ENCODE assay signal across 18 cellular contexts in genomic region chr5:169860585-169860984, GRCh38.
DNase-seq lines count a peak whose midpoint lies in the region; ATAC-seq and TF ChIP-seq lines count a peak whose summit lies in the region.
"Had no signal": no experiment of that assay in that cellular context is flagged by ENCODE, and none has a peak within 500 bp of the region (broad histone marks: within the 10 kb centered on the region; RNA-seq: fewer than 3 reads in every experiment).

No MANE protein-coding gene starts in this region.

- no peak overlapping the region for H3K4me3 Mint-ChIP-seq in activated T-cell treated with anti-CD3 and anti-CD28 coated beads, Interleukin-2, amount 50 U/mL, for 24 hours
- no peak overlapping the region for H3K4me3 Mint-ChIP-seq in activated B cell treated with CpG ODN at 0.5 μM for 24 hours
- no peak overlapping the region for H3K4me3 Mint-ChIP-seq in stimulated activated effector memory CD8-positive, alpha-beta T cell treated with anti-CD3 and anti-CD28 coated beads, Interleukin-12 subunit alpha, Interleukin-12 subunit beta, amount 100 ng/mL, for 72 hours
- H3K4me3 Mint-ChIP-seq: CD14-positive monocyte, H9 had no signal

- peaks cover 43% of the 10 kb centered on the region for H3K4me1 Mint-ChIP-seq in activated T-cell treated with anti-CD3 and anti-CD28 coated beads, Interleukin-2, amount 50 U/mL, for 24 hours (ENCODE audit: low read depth)
- peaks cover 11% of the 10 kb centered on the region for H3K4me1 Mint-ChIP-seq in activated B cell treated with CpG ODN at 0.5 μM for 24 hours
- peaks cover 44% of the 10 kb centered on the region for H3K4me1 Mint-ChIP-seq in stimulated activated effector memory CD8-positive, alpha-beta T cell treated with anti-CD3 and anti-CD28 coated beads, Interleukin-12 subunit alpha, Interleukin-12 subunit beta, amount 100 ng/mL, for 72 hours
- H3K4me1 Mint-ChIP-seq: H9 had no signal

- H3K36me3 Mint-ChIP-seq in activated T-cell treated with anti-CD3 and anti-CD28 coated beads, Interleukin-2, amount 50 U/mL, for 24 hours (ENCODE audit: low read depth), result peaks cover 74% of the 10 kb centered on the region
- H3K36me3 Mint-ChIP-seq in activated B cell treated with CpG ODN at 0.5 μM for 24 hours (ENCODE audit: low read depth), result peaks cover 71% of the 10 kb centered on the region
- H3K36me3 Mint-ChIP-seq in stimulated activated effector memory CD8-positive, alpha-beta T cell treated with anti-CD3 and anti-CD28 coated beads, Interleukin-12 subunit alpha, Interleukin-12 subunit beta, amount 100 ng/mL, for 72 hours, result peaks cover 26% of the 10 kb centered on the region

- no peak for DNase-seq in activated T-cell treated with anti-CD3 and anti-CD28 coated beads, Interleukin-2, amount 50 U/mL, for 24 hours
- DNase-seq in activated T-cell treated with anti-CD3 and anti-CD28 coated beads for 4 hours (no peak), activated B cell treated with CpG ODN at 0.5 μM for 24 hours (no peak), AG08396 (ENCODE audit: low spot score) (no peak), RPMI8226 (no peak)
- DNase-seq in stimulated activated effector memory CD8-positive, alpha-beta T cell treated with anti-CD3 and anti-CD28 coated beads, Interleukin-12 subunit alpha, Interleukin-12 subunit beta, amount 100 ng/mL, for 72 hours (ENCODE audit: low spot score in 2 of 2), result no peak
- DNase-seq: activated naive CD4-positive, alpha-beta T cell treated with Interleukin-2 at 50 U/mL for 16 hours; DMS79; H9; IMR-90; NCI-H187; right cardiac atrium; Right ventricle myocardium superior; WERI-Rb-1 had no signal

- CTCF ChIA-PET in activated B cell treated with CpG ODN at 0.5 μM for 24 hours (lab: Charles Lee), result no interaction called here

- POLR2A ChIA-PET in activated B cell treated with CpG ODN at 0.5 μM for 24 hours (lab: Charles Lee), result no interaction called here

- H3K27me3 Mint-ChIP-seq in activated T-cell treated with anti-CD3 and anti-CD28 coated beads, Interleukin-2, amount 50 U/mL, for 24 hours, result no peaks in the 10 kb centered on the region
- no peaks in the 10 kb centered on the region for H3K27me3 Mint-ChIP-seq in activated B cell treated with CpG ODN at 0.5 μM for 24 hours

- TF ChIP-seq CTCF in activated B cell treated with CpG ODN at 0.5 μM for 24 hours (IDR thresholded peaks at IDR 0.05), result no peak

- peak overlapping the region; percentile 4 for H3K27ac Mint-ChIP-seq in activated T-cell treated with anti-CD3 and anti-CD28 coated beads, Interleukin-2, amount 50 U/mL, for 24 hours
- peak overlapping the region; percentile 14 for H3K27ac Mint-ChIP-seq in activated B cell treated with CpG ODN at 0.5 μM for 24 hours
- H3K27ac Mint-ChIP-seq in stimulated activated effector memory CD8-positive, alpha-beta T cell treated with anti-CD3 and anti-CD28 coated beads, Interleukin-12 subunit alpha, Interleukin-12 subunit beta, amount 100 ng/mL, for 72 hours, result peak overlapping the region; percentile 11
- H3K27ac Mint-ChIP-seq: H9 had no signal

- H3K9me3 Mint-ChIP-seq in activated T-cell treated with anti-CD3 and anti-CD28 coated beads, Interleukin-2, amount 50 U/mL, for 24 hours, result no peaks in the 10 kb centered on the region
- no peaks in the 10 kb centered on the region for H3K9me3 Mint-ChIP-seq in activated B cell treated with CpG ODN at 0.5 μM for 24 hours
- H3K9me3 Mint-ChIP-seq in stimulated activated effector memory CD8-positive, alpha-beta T cell treated with anti-CD3 and anti-CD28 coated beads, Interleukin-12 subunit alpha, Interleukin-12 subunit beta, amount 100 ng/mL, for 72 hours, result no peaks in the 10 kb centered on the region
- H3K9me3 Mint-ChIP-seq: CD14-positive monocyte, H9 had no signal

- intact Hi-C loops in activated B cell treated with CpG ODN at 0.5 μM for 24 hours (cut with micrococcal nuclease), result no loop called here

- ATAC-seq in GM21825 (IDR thresholded peaks at IDR 0.05; ENCODE audit: unreplicated experiment) (peak; percentile 56), activated B cell treated with CpG ODN at 0.5 μM for 24 hours (ENCODE audit: low read depth) (no peak), GM21360 (IDR thresholded peaks at IDR 0.05; ENCODE audit: unreplicated experiment) (no peak)
- no peak for ATAC-seq in stimulated activated effector memory CD8-positive, alpha-beta T cell treated with anti-CD3 and anti-CD28 coated beads, Interleukin-12 subunit alpha, Interleukin-12 subunit beta, amount 100 ng/mL, for 72 hours
- ATAC-seq: A549, right cardiac atrium had no signal
